ENCODE assay signal across 10 cellular contexts in the genomic region with DNA sequence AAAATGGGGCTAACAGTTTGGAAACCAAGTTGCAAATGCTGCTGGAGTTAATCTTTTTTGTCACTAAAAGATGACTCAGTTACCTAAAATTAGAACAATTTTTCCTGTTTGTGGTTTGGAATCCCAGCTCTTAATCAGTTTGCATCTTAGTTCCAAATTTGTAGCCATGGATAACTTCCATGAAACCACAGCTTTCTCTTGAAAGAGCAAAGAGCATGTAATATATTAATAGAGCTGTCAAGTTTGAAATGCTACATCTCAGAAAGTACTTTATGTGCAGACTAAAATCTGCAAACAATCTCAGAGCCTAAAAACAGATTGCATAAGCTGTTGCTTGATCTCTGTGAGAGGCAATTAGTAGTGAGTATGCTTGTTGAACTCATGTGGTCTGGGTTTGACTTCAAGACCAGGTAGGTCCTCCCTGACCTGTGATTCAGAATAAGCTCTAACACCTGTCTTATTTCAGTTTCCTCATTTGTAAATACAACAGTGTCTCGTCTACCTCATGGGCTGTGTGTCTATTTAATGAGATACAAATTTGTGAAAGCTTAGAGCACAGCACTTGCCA. TPM values are rescaled to one million over a fixed set of nuclear protein-coding genes. Genes with fewer than 3 reads are reported as not detected.
A peak's percentile ranks its signal among the peaks of the same experiment; 100 is the strongest.
DNase-seq lines count a peak whose midpoint lies in the region; ATAC-seq lines count a peak whose summit lies in the region.
"Had no signal": no experiment of that assay in that cellular context is flagged by ENCODE, and none has a peak within 500 bp of the region (broad histone marks: within the 10 kb centered on the region; RNA-seq: fewer than 3 reads in every experiment).

No MANE protein-coding gene starts in this region.

- DNase-seq in AG08395 (ENCODE audit: low spot score) (peak; percentile 83), dedifferentiated amniotic fluid mesenchymal stem cell (ENCODE audit: extremely low spot score) (peak; percentile 22), lung microvascular endothelial cell (ENCODE audit: low read depth in 2 of 2) (peak; percentile 3 to 78), RPMI8226 (no peak)
- no peak for DNase-seq in activated CD4-positive, alpha-beta T cell treated with anti-CD3 and anti-CD28 coated beads for 4 hours
- no peak for DNase-seq in activated CD8-positive, alpha-beta memory T cell treated with anti-CD3 and anti-CD28 coated beads, Interleukin-2, amount 50 U/mL, for 48 hours
- DNase-seq: NCI-H1092 treated with DMSO at 0.1 percent for 48 hours had no signal

- peak; percentile 32 for ATAC-seq in HG03432 (IDR thresholded peaks at IDR 0.05; ENCODE audit: unreplicated experiment)
- ATAC-seq in HG03135 (IDR thresholded peaks at IDR 0.05; ENCODE audit: unreplicated experiment): no peak
- ATAC-seq: activated CD4-positive, CD25-positive, alpha-beta regulatory T cell treated with anti-CD3 and anti-CD28 coated beads, Interleukin-2, amount 50 U/mL, for 24 hours had no signal

RNA-seq across cellular contexts. Expression of gene DHX35, which starts 23.5 kb away (rescaled TPM):
- 6.5 and 7.1 TPM in 2 replicates for total RNA-seq in lung microvascular endothelial cell

RNA-seq across cellular contexts. Expression of gene FAM83D, which starts 59.5 kb away (rescaled TPM):
- 24.2 TPM in 2 replicates for total RNA-seq in lung microvascular endothelial cell

Comparison
In these comparisons a context has a peak if more than half of its experiments do, and no peak if none do; other contexts are left out.
1. DNase-seq: peak in AG08395 (single experiment), dedifferentiated amniotic fluid mesenchymal stem cell (single experiment) and lung microvascular endothelial cell (2 of 2); none in activated CD4-positive, alpha-beta T cell treated with anti-CD3 and anti-CD28 coated beads for 4 hours (0 of 2), RPMI8226 (single experiment) and activated CD8-positive, alpha-beta memory T cell treated with anti-CD3 and anti-CD28 coated beads, Interleukin-2, amount 50 U/mL, for 48 hours (single experiment).